Comparison of ENCODE assay signal across 1 cellular context in genomic region chr1:109389638-109390341, GRCh38.
A peak's percentile ranks its signal among the peaks of the same experiment; 100 is the strongest.
TF ChIP-seq lines count a peak whose summit lies in the region.

No MANE protein-coding gene starts in this region.

TF ChIP-seq in K562, 482 proteins besides CTCF, POLR2A, EP300 and RAD21 (continued from another document and continues in another):
- TF ChIP-seq RREB1 (CRISPR knock-in tag; IDR thresholded peaks at IDR 0.05), result no peak
- TF ChIP-seq CHD4 (IDR thresholded peaks at IDR 0.05; ENCODE audit: insufficient read depth, insufficient replicate concordance, low read depth, low read length, poor library complexity, severe bottlenecking), result no peak
- no peak; the same call in 1 of the 2 replicates for TF ChIP-seq ZBTB17 (CRISPR knock-in tag; IDR thresholded peaks at IDR 0.05)
- no peak for TF ChIP-seq POLR3G (IDR thresholded peaks at IDR 0.05; ENCODE audit: extremely low read depth, insufficient read length, insufficient replicate concordance)
- TF ChIP-seq E2F6 (IDR thresholded peaks at IDR 0.05; ENCODE audit: borderline replicate concordance in 1 of 2, extremely low read depth in 1 of 2, insufficient read depth in 1 of 2, insufficient read length in 1 of 2, low read depth in 1 of 2, low read length in 1 of 2, poor library complexity in 1 of 2, severe bottlenecking in 1 of 2), result no peak
- TF ChIP-seq TARDBP (IDR thresholded peaks at IDR 0.05), result no peak
- no peak for TF ChIP-seq NUFIP1 (IDR thresholded peaks at IDR 0.05; ENCODE audit: partially characterized antibody)
- TF ChIP-seq NR2F6 (CRISPR knock-in tag; IDR thresholded peaks at IDR 0.05), result no peak
- peak; percentile 80 for TF ChIP-seq RBBP5 (IDR thresholded peaks at IDR 0.05; ENCODE audit: borderline replicate concordance, insufficient read depth, low read length, poor library complexity, severe bottlenecking)
- peak; percentile 96 for TF ChIP-seq HMBOX1 (IDR thresholded peaks at IDR 0.05)
- no peak for TF ChIP-seq HSF4 (CRISPR knock-in tag; IDR thresholded peaks at IDR 0.05; ENCODE audit: borderline replicate concordance)
- peak; percentile 95 for TF ChIP-seq FOSL1 (tag; conservative IDR thresholded peaks at IDR 0.05)
- peak; percentile 78 for TF ChIP-seq CC2D1A (IDR thresholded peaks at IDR 0.05)
- no peak for TF ChIP-seq ZHX1 (conservative IDR thresholded peaks at IDR 0.05; ENCODE audit: low read length)
- TF ChIP-seq ELK3 (CRISPR knock-in tag; IDR thresholded peaks at IDR 0.05), result no peak
- peak; percentile 59 for TF ChIP-seq TAF1 (IDR thresholded peaks at IDR 0.05; ENCODE audit: control insufficient read depth, extremely low read depth, insufficient read depth, low read length, severe bottlenecking)
- peak; percentile 76; the same call in 1 of the 2 replicates for TF ChIP-seq MEF2D (tag; conservative IDR thresholded peaks at IDR 0.05; ENCODE audit: low read depth)
- TF ChIP-seq ZBED1 (IDR thresholded peaks at IDR 0.05), result no peak
- no peak for TF ChIP-seq MYNN (IDR thresholded peaks at IDR 0.05)
- no peak for TF ChIP-seq MYNN (CRISPR knock-in tag; IDR thresholded peaks at IDR 0.05)
- no peak for TF ChIP-seq ZNF57 (CRISPR knock-in tag; IDR thresholded peaks at IDR 0.05)
- no peak for TF ChIP-seq ZNF124 (CRISPR knock-in tag; IDR thresholded peaks at IDR 0.05)
- no peak for TF ChIP-seq ETV5 (CRISPR knock-in tag; IDR thresholded peaks at IDR 0.05; ENCODE audit: low read depth)
- TF ChIP-seq PRMT5 (CRISPR knock-in tag; IDR thresholded peaks at IDR 0.05), result no peak
- TF ChIP-seq OTX1 (CRISPR knock-in tag; IDR thresholded peaks at IDR 0.05), result peak; percentile 37; the same call in 1 of the 2 replicates
- TF ChIP-seq VEZF1 (CRISPR knock-in tag; IDR thresholded peaks at IDR 0.05), result peak; percentile 89
- TF ChIP-seq U2AF2 (optimal IDR thresholded peaks at IDR 0.05; ENCODE audit: low read depth, low read length), result no peak
- TF ChIP-seq ZNF699 (CRISPR knock-in tag; IDR thresholded peaks at IDR 0.05; ENCODE audit: insufficient replicate concordance), result no peak
- peak; percentile 13; the same call in 1 of the 2 replicates for TF ChIP-seq THRAP3 (IDR thresholded peaks at IDR 0.05; ENCODE audit: borderline replicate concordance)
- no peak for TF ChIP-seq SAFB (IDR thresholded peaks at IDR 0.05; ENCODE audit: borderline replicate concordance, low read depth, low read length)
- TF ChIP-seq ERF (CRISPR knock-in tag; IDR thresholded peaks at IDR 0.05), result peak; percentile 55
- TF ChIP-seq CXXC5 (CRISPR knock-in tag; IDR thresholded peaks at IDR 0.05), result peak; percentile 46; the same call in 1 of the 2 replicates
- TF ChIP-seq POU5F1 (IDR thresholded peaks at IDR 0.05; ENCODE audit: borderline replicate concordance, low read depth, low read length, partially characterized antibody), result no peak
- peak; percentile 77; the same call in 1 of the 2 replicates for TF ChIP-seq PHF21A (IDR thresholded peaks at IDR 0.05; ENCODE audit: borderline replicate concordance, low read depth)
- TF ChIP-seq CBX3 (IDR thresholded peaks at IDR 0.05; ENCODE audit: borderline replicate concordance in 1 of 2, low read length in 2 of 2), result no peak
- TF ChIP-seq ZNF583 (CRISPR knock-in tag; IDR thresholded peaks at IDR 0.05), result no peak
- no peak for TF ChIP-seq ZNF143 (CRISPR knock-in tag; IDR thresholded peaks at IDR 0.05)
- no peak for TF ChIP-seq XRCC3 (IDR thresholded peaks at IDR 0.05)
- TF ChIP-seq NCOA6 (IDR thresholded peaks at IDR 0.05), result no peak
- no peak for TF ChIP-seq ELK1 (CRISPR knock-in tag; IDR thresholded peaks at IDR 0.05)
- TF ChIP-seq ZZZ3 (IDR thresholded peaks at IDR 0.05), result no peak
- peak; percentile 76 for TF ChIP-seq NFRKB (IDR thresholded peaks at IDR 0.05; ENCODE audit: low read depth)
- TF ChIP-seq HMG20A (CRISPR knock-in tag; conservative IDR thresholded peaks at IDR 0.05), result no peak
- TF ChIP-seq KDM4B (IDR thresholded peaks at IDR 0.05; ENCODE audit: borderline replicate concordance in 2 of 2, low read depth in 1 of 2), result no peak
- no peak for TF ChIP-seq ZNF655 (CRISPR knock-in tag; IDR thresholded peaks at IDR 0.05)
- TF ChIP-seq RCOR1 (IDR thresholded peaks at IDR 0.05; ENCODE audit: borderline replicate concordance in 1 of 2, low read depth in 2 of 2, low read length in 2 of 2), result peak; percentile 46 to 87; a peak in 1 of 4 replicates
- no peak; the same call in 1 of the 2 replicates for TF ChIP-seq NKRF (IDR thresholded peaks at IDR 0.05; ENCODE audit: borderline replicate concordance)
- peak; percentile 68; the same call in 1 of the 2 replicates for TF ChIP-seq MTA2 (IDR thresholded peaks at IDR 0.05; ENCODE audit: low read depth)
